Comparison of ENCODE assay signal across 17 cellular contexts in genomic region chr6:170040115-170040500, GRCh38.
DNase-seq lines count a peak whose midpoint lies in the region; ATAC-seq and TF ChIP-seq lines count a peak whose summit lies in the region.
"Had no signal": no experiment of that assay in that cellular context is flagged by ENCODE, and none has a peak within 500 bp of the region (broad histone marks: within the 10 kb centered on the region; RNA-seq: fewer than 3 reads in every experiment).

No MANE protein-coding gene starts in this region.

- no peak overlapping the region for H3K4me2 ChIP-seq in neural progenitor cell

- no peak overlapping the region for H3K4me3 ChIP-seq in neural progenitor cell
- no peak overlapping the region for H3K4me3 ChIP-seq in spleen
- H3K4me3 ChIP-seq: GM23248, HAP-1 had no signal

- no peaks in the 10 kb centered on the region for H3K9me3 ChIP-seq in neural progenitor cell (ENCODE audit: low read depth)
- H3K9me3 ChIP-seq in spleen = peaks cover 0 to 16% (median 9%) of the 10 kb centered on the region in 8 donors
- H3K9me3 ChIP-seq: BE2C, HAP-1 had no signal

- H3K4me3 Mint-ChIP-seq in chondrocyte (ENCODE audit: unreplicated experiment) (no peak overlapping the region), glutamatergic neuron (ENCODE audit: unreplicated experiment) (no peak overlapping the region), neural progenitor cell (no peak overlapping the region)
- H3K4me3 Mint-ChIP-seq: CD4-positive, CD25-positive, alpha-beta regulatory T cell; CD8-positive, alpha-beta memory T cell had no signal

- H4K20me1 ChIP-seq in neural progenitor cell (ENCODE audit: low read depth) = no peaks in the 10 kb centered on the region

- no peak overlapping the region for H3K27ac Mint-ChIP-seq in chondrocyte (ENCODE audit: unreplicated experiment)
- H3K27ac Mint-ChIP-seq in glutamatergic neuron (ENCODE audit: unreplicated experiment) = no peak overlapping the region
- peak overlapping the region; percentile 48 for H3K27ac Mint-ChIP-seq in neural progenitor cell
- H3K27ac Mint-ChIP-seq: CD4-positive, CD25-positive, alpha-beta regulatory T cell had no signal

- peak; percentile 27 for DNase-seq in chondrocyte (ENCODE audit: low spot score)
- peak; percentile 7 for DNase-seq in glutamatergic neuron
- DNase-seq in neural progenitor cell (ENCODE audit: low spot score) = no peak
- peak; percentile 12 for DNase-seq in spleen
- DNase-seq in NCI-H128 (lab: John Stamatoyannopoulos, UW; ENCODE audit: unreplicated experiment) = no peak
- no peak for DNase-seq in stimulated activated naive CD4-positive, alpha-beta T cell treated with Interleukin-2 at 50 U/mL for 16 hours (lab: John Stamatoyannopoulos, UW)
- DNase-seq in left lobe of liver (ENCODE audit: low spot score) = no peak
- DNase-seq: ACHN; BE2C; C1 segment of cervical spinal cord; CD4-positive, CD25-positive, alpha-beta regulatory T cell; CD8-positive, alpha-beta memory T cell; COR-L47; DMS 273 treated with DMSO at 0.1 percent for 48 hours; DMS53; GM23248 had no signal

- H3K27me3 Mint-ChIP-seq in chondrocyte (ENCODE audit: low read depth) (peaks cover 20% of the 10 kb centered on the region), glutamatergic neuron (ENCODE audit: unreplicated experiment) (peaks cover 5% of the 10 kb centered on the region), neural progenitor cell (ENCODE audit: insufficient read depth, low read depth) (peaks cover 16% of the 10 kb centered on the region)
- H3K27me3 Mint-ChIP-seq: CD4-positive, CD25-positive, alpha-beta regulatory T cell had no signal

- no peak overlapping the region for H2AFZ ChIP-seq in neural progenitor cell (replicated peaks)
- H2AFZ ChIP-seq: GM23248 had no signal

- H3K27ac ChIP-seq in neural progenitor cell = no peak overlapping the region
- no peak overlapping the region for H3K27ac ChIP-seq in spleen
- H3K27ac ChIP-seq: GM23248 had no signal

- TF ChIP-seq POLR2A in spleen (IDR thresholded peaks at IDR 0.05) = no peak

- H3K36me3 ChIP-seq in neural progenitor cell = no peaks in the 10 kb centered on the region
- no peaks in the 10 kb centered on the region for H3K36me3 ChIP-seq in spleen
- H3K36me3 ChIP-seq: BE2C, HAP-1 had no signal

- H3K9ac ChIP-seq in neural progenitor cell = no peak overlapping the region
- H3K9ac ChIP-seq: GM23248 had no signal

- WGBS in spleen, 5 donors = 83 to 89% (median 85%) methylated on average over 9 of the region's 9 CpGs

- H3K27me3 ChIP-seq in neural progenitor cell = no peaks in the 10 kb centered on the region
- peaks cover 0 to 6% (median 0%) of the 10 kb centered on the region in 7 donors for H3K27me3 ChIP-seq in spleen (replicated peaks in 1 of 7)
- H3K27me3 ChIP-seq: BE2C had no signal

- peaks cover 9% of the 10 kb centered on the region for H3K9me3 Mint-ChIP-seq in chondrocyte (ENCODE audit: low read depth)
- H3K9me3 Mint-ChIP-seq in glutamatergic neuron (ENCODE audit: unreplicated experiment) = peaks cover 3% of the 10 kb centered on the region
- peaks cover 6% of the 10 kb centered on the region for H3K9me3 Mint-ChIP-seq in neural progenitor cell

- TF ChIP-seq CTCF in chondrocyte (IDR thresholded peaks at IDR 0.05) (no peak), glutamatergic neuron (IDR thresholded peaks at IDR 0.05; ENCODE audit: partially characterized antibody, unreplicated experiment) (no peak), neural progenitor cell (IDR thresholded peaks at IDR 0.05) (no peak), spleen (IDR thresholded peaks at IDR 0.05 in 8 of 11, conservative IDR thresholded peaks at IDR 0.05 in 3 of 11) (no peak)

- H3K4me1 Mint-ChIP-seq in chondrocyte (ENCODE audit: low read depth) = peaks cover 4% of the 10 kb centered on the region
- H3K4me1 Mint-ChIP-seq in glutamatergic neuron (ENCODE audit: low read depth, unreplicated experiment) = peaks cover 3% of the 10 kb centered on the region
- peaks cover 26% of the 10 kb centered on the region for H3K4me1 Mint-ChIP-seq in neural progenitor cell
- H3K4me1 Mint-ChIP-seq: CD4-positive, CD25-positive, alpha-beta regulatory T cell; CD8-positive, alpha-beta memory T cell had no signal

- intact Hi-C loops in spleen (cut with DNase I; ENCODE audit: low total_unique reads) = no loop called here

- H3K36me3 Mint-ChIP-seq in chondrocyte (ENCODE audit: low read depth) (peaks cover 2% of the 10 kb centered on the region), glutamatergic neuron (ENCODE audit: unreplicated experiment) (peaks cover 13% of the 10 kb centered on the region), neural progenitor cell (no peaks in the 10 kb centered on the region)
- H3K36me3 Mint-ChIP-seq: CD4-positive, CD25-positive, alpha-beta regulatory T cell had no signal

- no peaks in the 10 kb centered on the region for H3F3A ChIP-seq in neural progenitor cell (ENCODE audit: low read depth)

- H3K4me1 ChIP-seq in neural progenitor cell = peaks cover 5% of the 10 kb centered on the region
- peaks cover 0 to 6% (median 0%) of the 10 kb centered on the region in 6 donors for H3K4me1 ChIP-seq in spleen
- H3K4me1 ChIP-seq: BE2C, HAP-1 had no signal

- no peaks in the 10 kb centered on the region for H3K79me2 ChIP-seq in neural progenitor cell (ENCODE audit: low read depth)

- no peak for ATAC-seq in left lobe of liver

Comparison
In these comparisons a context has a peak if more than half of its experiments do, and no peak if none do; other contexts are left out.
1. DNase-seq: peak in chondrocyte (single experiment), glutamatergic neuron (single experiment) and spleen (single experiment); none in neural progenitor cell (single experiment), NCI-H128 (single experiment), stimulated activated naive CD4-positive, alpha-beta T cell treated with Interleukin-2 at 50 U/mL for 16 hours (single experiment) and left lobe of liver (single experiment).